Comparison of ENCODE assay signal across 1 cellular context in genomic region chr5:178306430-178307225, GRCh38.
TF ChIP-seq lines count a peak whose summit lies in the region.

No MANE protein-coding gene starts in this region.

TF ChIP-seq in WTC11, 78 proteins besides CTCF, POLR2A, EP300 and RAD21 (continued from another document):
- TF ChIP-seq E2F1 (CRISPR knock-in tag; IDR thresholded peaks at IDR 0.05) = no peak
- TF ChIP-seq ZNF138 (CRISPR knock-in tag; conservative IDR thresholded peaks at IDR 0.05) = no peak
- no peak for TF ChIP-seq E2F5 (CRISPR knock-in tag; IDR thresholded peaks at IDR 0.05)
- no peak for TF ChIP-seq FOXJ3 (CRISPR knock-in tag; IDR thresholded peaks at IDR 0.05; ENCODE audit: borderline replicate concordance)
